1 cellular context compared by ENCODE assay signal in the genomic region with DNA sequence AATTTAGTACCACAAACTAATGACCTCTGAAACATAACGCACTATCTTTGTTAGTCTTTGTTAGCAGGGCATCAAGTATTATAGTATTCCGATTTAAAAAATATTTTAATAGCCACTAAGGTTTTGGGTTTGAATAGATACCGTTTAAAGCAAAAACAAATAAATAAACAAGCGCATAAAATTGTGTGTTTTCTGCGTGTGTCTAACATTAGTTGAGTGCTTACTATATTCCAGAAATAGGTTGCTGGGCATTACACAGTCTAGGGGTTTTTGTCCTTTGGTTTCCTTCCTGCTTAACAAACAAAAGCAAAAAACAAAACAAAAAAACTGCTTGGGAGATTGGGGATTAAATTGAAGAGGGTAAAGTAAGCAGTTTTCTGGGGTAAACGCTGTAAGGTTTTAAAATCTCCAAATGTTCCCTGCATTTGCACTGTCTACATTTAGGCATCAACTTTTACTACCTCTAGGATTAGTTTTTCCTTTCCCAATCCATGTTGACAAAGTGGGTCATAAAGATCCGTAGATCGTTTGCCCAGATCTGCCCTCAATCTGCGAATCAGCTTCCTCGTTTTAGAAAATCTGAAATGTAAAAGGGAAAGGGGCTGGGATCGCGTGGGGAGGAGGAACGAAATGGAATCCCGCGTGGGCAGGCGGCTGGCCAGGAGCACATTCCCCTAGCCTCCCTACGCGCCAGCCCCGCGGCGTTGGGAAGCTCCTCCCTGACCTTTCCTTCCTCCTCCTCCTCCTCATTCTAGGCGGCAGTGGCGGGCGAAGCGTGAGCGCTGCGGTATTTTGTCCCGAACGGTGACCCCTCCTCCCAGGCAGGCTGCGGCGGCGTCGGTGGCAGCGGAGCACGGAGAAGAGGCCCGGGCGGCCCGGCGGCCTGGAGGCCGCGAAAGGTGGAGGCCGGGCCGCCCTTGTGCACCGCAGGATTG.
TF ChIP-seq lines count a peak whose summit lies in the region.

TSS of gene KCTD3 (plus strand) at position 749 of the 935 bp plus-strand sequence. CDS start 382 bp downstream, outside the sequence.

TF ChIP-seq in HepG2, 621 proteins besides CTCF, POLR2A, EP300 and RAD21 (continued from another document and continues in another):
- TF ChIP-seq TERF1 (CRISPR knock-in tag; IDR thresholded peaks at IDR 0.05): no peak
- no peak for TF ChIP-seq ZBTB1 (CRISPR knock-in tag; IDR thresholded peaks at IDR 0.05; ENCODE audit: borderline replicate concordance)
- no peak for TF ChIP-seq CC2D1A (CRISPR knock-in tag; IDR thresholded peaks at IDR 0.05)
- peak; percentile 47; the same call in 1 of the 2 replicates for TF ChIP-seq FOSL2 (CRISPR knock-in tag; IDR thresholded peaks at IDR 0.05)
- peak; percentile 77 for TF ChIP-seq THAP11 (CRISPR knock-in tag; IDR thresholded peaks at IDR 0.05)
- TF ChIP-seq ATF1 (CRISPR knock-in tag; IDR thresholded peaks at IDR 0.05): no peak
- TF ChIP-seq ZNF687 (CRISPR knock-in tag; IDR thresholded peaks at IDR 0.05): peak; percentile 85
- TF ChIP-seq ZNF558 (CRISPR knock-in tag; IDR thresholded peaks at IDR 0.05; ENCODE audit: borderline replicate concordance): 0 out of 2 replicates have a peak, but pooled peaks have one; percentile 19
- TF ChIP-seq, protein P1, sequence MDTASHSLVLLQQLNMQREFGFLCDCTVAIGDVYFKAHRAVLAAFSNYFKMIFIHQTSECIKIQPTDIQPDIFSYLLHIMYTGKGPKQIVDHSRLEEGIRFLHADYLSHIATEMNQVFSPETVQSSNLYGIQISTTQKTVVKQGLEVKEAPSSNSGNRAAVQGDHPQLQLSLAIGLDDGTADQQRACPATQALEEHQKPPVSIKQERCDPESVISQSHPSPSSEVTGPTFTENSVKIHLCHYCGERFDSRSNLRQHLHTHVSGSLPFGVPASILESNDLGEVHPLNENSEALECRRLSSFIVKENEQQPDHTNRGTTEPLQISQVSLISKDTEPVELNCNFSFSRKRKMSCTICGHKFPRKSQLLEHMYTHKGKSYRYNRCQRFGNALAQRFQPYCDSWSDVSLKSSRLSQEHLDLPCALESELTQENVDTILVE (CRISPR knock-in tag; IDR thresholded peaks at IDR 0.05): peak; percentile 77; the same call in 1 of the 2 replicates
- TF ChIP-seq ZNF10 (CRISPR knock-in tag; IDR thresholded peaks at IDR 0.05; ENCODE audit: borderline replicate concordance, low read depth): no peak
- TF ChIP-seq, protein P2, sequence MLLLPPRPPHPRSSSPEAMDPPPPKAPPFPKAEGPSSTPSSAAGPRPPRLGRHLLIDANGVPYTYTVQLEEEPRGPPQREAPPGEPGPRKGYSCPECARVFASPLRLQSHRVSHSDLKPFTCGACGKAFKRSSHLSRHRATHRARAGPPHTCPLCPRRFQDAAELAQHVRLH (CRISPR knock-in tag; IDR thresholded peaks at IDR 0.05; ENCODE audit: borderline replicate concordance, low read depth): peak; percentile 73; the same call in 1 of the 2 replicates
- TF ChIP-seq ZNF660 (CRISPR knock-in tag; IDR thresholded peaks at IDR 0.05; ENCODE audit: borderline replicate concordance, low read depth): no peak
- TF ChIP-seq, protein P3, sequence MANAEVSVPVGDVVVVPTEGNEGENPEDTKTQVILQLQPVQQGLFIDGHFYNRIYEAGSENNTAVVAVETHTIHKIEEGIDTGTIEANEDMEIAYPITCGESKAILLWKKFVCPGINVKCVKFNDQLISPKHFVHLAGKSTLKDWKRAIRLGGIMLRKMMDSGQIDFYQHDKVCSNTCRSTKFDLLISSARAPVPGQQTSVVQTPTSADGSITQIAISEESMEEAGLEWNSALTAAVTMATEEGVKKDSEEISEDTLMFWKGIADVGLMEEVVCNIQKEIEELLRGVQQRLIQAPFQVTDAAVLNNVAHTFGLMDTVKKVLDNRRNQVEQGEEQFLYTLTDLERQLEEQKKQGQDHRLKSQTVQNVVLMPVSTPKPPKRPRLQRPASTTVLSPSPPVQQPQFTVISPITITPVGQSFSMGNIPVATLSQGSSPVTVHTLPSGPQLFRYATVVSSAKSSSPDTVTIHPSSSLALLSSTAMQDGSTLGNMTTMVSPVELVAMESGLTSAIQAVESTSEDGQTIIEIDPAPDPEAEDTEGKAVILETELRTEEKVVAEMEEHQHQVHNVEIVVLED (CRISPR knock-in tag; IDR thresholded peaks at IDR 0.05; ENCODE audit: borderline replicate concordance): peak; percentile 61; the same call in 1 of the 2 replicates
- TF ChIP-seq YEATS2 (CRISPR knock-in tag; IDR thresholded peaks at IDR 0.05; ENCODE audit: borderline replicate concordance): no peak
- no peak for TF ChIP-seq SP1 (IDR thresholded peaks at IDR 0.05)
- TF ChIP-seq SP1 (CRISPR knock-in tag; IDR thresholded peaks at IDR 0.05): peak; percentile 24; the same call in 1 of the 2 replicates
- TF ChIP-seq ZBTB20 (CRISPR knock-in tag; IDR thresholded peaks at IDR 0.05; ENCODE audit: borderline replicate concordance, low read depth): peak; percentile 41; the same call in 1 of the 2 replicates
- TF ChIP-seq ZNF891 (CRISPR knock-in tag; IDR thresholded peaks at IDR 0.05): peak; percentile 19; the same call in 1 of the 2 replicates
- no peak for TF ChIP-seq TAF15 (IDR thresholded peaks at IDR 0.05; ENCODE audit: low read depth, low read length, poor library complexity, severe bottlenecking)
- TF ChIP-seq, protein P4, sequence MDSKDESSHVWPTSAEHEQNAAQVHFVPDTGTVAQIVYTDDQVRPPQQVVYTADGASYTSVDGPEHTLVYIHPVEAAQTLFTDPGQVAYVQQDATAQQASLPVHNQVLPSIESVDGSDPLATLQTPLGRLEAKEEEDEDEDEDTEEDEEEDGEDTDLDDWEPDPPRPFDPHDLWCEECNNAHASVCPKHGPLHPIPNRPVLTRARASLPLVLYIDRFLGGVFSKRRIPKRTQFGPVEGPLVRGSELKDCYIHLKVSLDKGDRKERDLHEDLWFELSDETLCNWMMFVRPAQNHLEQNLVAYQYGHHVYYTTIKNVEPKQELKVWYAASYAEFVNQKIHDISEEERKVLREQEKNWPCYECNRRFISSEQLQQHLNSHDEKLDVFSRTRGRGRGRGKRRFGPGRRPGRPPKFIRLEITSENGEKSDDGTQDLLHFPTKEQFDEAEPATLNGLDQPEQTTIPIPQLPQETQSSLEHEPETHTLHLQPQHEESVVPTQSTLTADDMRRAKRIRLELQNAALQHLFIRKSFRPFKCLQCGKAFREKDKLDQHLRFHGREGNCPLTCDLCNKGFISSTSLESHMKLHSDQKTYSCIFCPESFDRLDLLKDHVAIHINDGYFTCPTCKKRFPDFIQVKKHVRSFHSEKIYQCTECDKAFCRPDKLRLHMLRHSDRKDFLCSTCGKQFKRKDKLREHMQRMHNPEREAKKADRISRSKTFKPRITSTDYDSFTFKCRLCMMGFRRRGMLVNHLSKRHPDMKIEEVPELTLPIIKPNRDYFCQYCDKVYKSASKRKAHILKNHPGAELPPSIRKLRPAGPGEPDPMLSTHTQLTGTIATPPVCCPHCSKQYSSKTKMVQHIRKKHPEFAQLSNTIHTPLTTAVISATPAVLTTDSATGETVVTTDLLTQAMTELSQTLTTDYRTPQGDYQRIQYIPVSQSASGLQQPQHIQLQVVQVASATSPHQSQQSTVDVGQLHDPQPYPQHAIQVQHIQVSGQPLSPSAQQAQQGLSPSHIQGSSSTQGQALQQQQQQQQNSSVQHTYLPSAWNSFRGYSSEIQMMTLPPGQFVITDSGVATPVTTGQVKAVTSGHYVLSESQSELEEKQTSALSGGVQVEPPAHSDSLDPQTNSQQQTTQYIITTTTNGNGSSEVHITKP (CRISPR knock-in tag; IDR thresholded peaks at IDR 0.05; ENCODE audit: low read depth): 0 out of 2 replicates have a peak, but pooled peaks have one; percentile 18
- TF ChIP-seq ZC3H4 (CRISPR knock-in tag; IDR thresholded peaks at IDR 0.05; ENCODE audit: borderline replicate concordance): no peak
- TF ChIP-seq SIN3B (IDR thresholded peaks at IDR 0.05; ENCODE audit: low read length): no peak
- peak; percentile 61; the same call in 1 of the 2 replicates for TF ChIP-seq HBP1 (CRISPR knock-in tag; IDR thresholded peaks at IDR 0.05; ENCODE audit: low read depth)
- TF ChIP-seq FOXK2 (IDR thresholded peaks at IDR 0.05): peak; percentile 39; the same call in 1 of the 2 replicates
- 0 out of 2 replicates have a peak, but pooled peaks have one; percentile 68 for TF ChIP-seq ZNF792 (CRISPR knock-in tag; IDR thresholded peaks at IDR 0.05)
- no peak for TF ChIP-seq SAFB2 (CRISPR knock-in tag; IDR thresholded peaks at IDR 0.05; ENCODE audit: borderline replicate concordance, low read depth)
- TF ChIP-seq HDAC1 (CRISPR knock-in tag; IDR thresholded peaks at IDR 0.05): peak; percentile 71
- TF ChIP-seq U2AF1 (optimal IDR thresholded peaks at IDR 0.05; ENCODE audit: low read depth, low read length): peak; percentile 60
- TF ChIP-seq, protein P5, sequence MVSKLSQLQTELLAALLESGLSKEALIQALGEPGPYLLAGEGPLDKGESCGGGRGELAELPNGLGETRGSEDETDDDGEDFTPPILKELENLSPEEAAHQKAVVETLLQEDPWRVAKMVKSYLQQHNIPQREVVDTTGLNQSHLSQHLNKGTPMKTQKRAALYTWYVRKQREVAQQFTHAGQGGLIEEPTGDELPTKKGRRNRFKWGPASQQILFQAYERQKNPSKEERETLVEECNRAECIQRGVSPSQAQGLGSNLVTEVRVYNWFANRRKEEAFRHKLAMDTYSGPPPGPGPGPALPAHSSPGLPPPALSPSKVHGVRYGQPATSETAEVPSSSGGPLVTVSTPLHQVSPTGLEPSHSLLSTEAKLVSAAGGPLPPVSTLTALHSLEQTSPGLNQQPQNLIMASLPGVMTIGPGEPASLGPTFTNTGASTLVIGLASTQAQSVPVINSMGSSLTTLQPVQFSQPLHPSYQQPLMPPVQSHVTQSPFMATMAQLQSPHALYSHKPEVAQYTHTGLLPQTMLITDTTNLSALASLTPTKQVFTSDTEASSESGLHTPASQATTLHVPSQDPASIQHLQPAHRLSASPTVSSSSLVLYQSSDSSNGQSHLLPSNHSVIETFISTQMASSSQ (IDR thresholded peaks at IDR 0.05; ENCODE audit: low read depth): no peak
- TF ChIP-seq, protein P5 (CRISPR knock-in tag; IDR thresholded peaks at IDR 0.05; ENCODE audit: borderline replicate concordance): 0 out of 2 replicates have a peak, but pooled peaks have one; percentile 45
